Comparison of ENCODE assay signal across 8 cellular contexts in the genomic region with DNA sequence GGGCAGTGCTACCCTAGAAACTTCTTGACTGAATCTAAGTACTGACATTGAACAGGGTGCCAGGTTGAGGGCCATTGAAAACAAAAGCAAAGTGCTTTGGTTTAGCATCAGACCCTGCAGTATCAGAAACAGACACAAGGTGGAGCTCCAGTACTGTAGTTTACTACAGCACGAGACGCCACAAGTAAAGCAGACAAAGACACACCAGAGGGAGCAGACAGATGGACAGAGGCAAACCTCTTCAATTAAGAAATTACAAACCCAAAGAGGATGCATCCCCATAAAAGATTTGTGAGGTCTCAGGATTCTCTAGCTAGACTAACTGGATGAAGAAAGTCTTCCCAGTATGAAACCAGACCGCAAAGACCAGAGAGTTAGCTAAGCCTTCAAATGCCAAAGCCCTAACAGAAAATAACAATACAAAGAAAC. TPM values are rescaled to one million over a fixed set of nuclear protein-coding genes. Genes with fewer than 3 reads are reported as not detected.
DNase-seq lines count a peak whose midpoint lies in the region; ATAC-seq and TF ChIP-seq lines count a peak whose summit lies in the region.

No MANE protein-coding gene starts in this region.

- H3K4me2 ChIP-seq in PC-9 (no peak overlapping the region), fibroblast of lung (ENCODE audit: extremely low read depth, insufficient read depth, low read length) (no peak overlapping the region)

- H2AFZ ChIP-seq in PC-9: no peak overlapping the region
- no peak overlapping the region for H2AFZ ChIP-seq in fibroblast of lung (ENCODE audit: low read length)

- peaks cover 28% of the 10 kb centered on the region for H3K36me3 Mint-ChIP-seq in neural crest cell (ENCODE audit: low read depth)

- no peak for TF ChIP-seq EP300 in Ishikawa (IDR thresholded peaks at IDR 0.05; ENCODE audit: borderline replicate concordance)

- no peak overlapping the region for H3K4me3 ChIP-seq in PC-9
- no peak overlapping the region for H3K4me3 ChIP-seq in fibroblast of lung (replicated peaks in 1 of 4; ENCODE audit: control extremely low read depth in 1 of 4, insufficient read depth in 1 of 4, low read depth in 3 of 4, low read length in 4 of 4)

- no peak overlapping the region for H3K9ac ChIP-seq in fibroblast of lung (ENCODE audit: insufficient read depth, low read length)

- H3K9me3 ChIP-seq in PC-9 (ENCODE audit: insufficient read depth, low read depth): peaks cover 7% of the 10 kb centered on the region; the same call in 1 of the 2 replicates
- no peaks in the 10 kb centered on the region for H3K9me3 ChIP-seq in fibroblast of lung (ENCODE audit: control insufficient read depth, insufficient read depth, low read depth, low read length)

- H3K27ac ChIP-seq in PC-9 (no peak overlapping the region), fibroblast of lung (ENCODE audit: insufficient read depth, low read length) (no peak overlapping the region), substantia nigra (ENCODE audit: low read depth, low read length, poor library complexity, severe bottlenecking) (peak overlapping the region; percentile 42)

- TF ChIP-seq RAD21 in Ishikawa (IDR thresholded peaks at IDR 0.05; ENCODE audit: low read depth): peak; percentile 94

- peaks cover 6% of the 10 kb centered on the region; the same call in 1 of the 2 replicates for H3F3A ChIP-seq in PC-9 (ENCODE audit: insufficient read depth, low read depth)

- CTCF ChIA-PET in PC-9 (lab: Charles Lee): interaction anchor here (0.7 kb wide), 1 partner anchor 259 kb away, joined by 3 read pairs; no protein-coding TSS in a partner anchor

- peaks cover 15% of the 10 kb centered on the region for H3K9me3 Mint-ChIP-seq in neural crest cell

- H3K27me3 Mint-ChIP-seq in neural crest cell (ENCODE audit: low read depth): no peaks in the 10 kb centered on the region

- peak overlapping the region; percentile 53 for H3K27ac Mint-ChIP-seq in neural crest cell (ENCODE audit: unreplicated experiment)

- intact Hi-C loops in PC-9 (cut with micrococcal nuclease; ENCODE audit: unreplicated experiment): loop anchor here (1.0 to 5.0 kb wide), 5 partner anchors 184 to 1064 kb away; no protein-coding TSS in a partner anchor

- DNase-seq in Daoy (ENCODE audit: low read depth) (peak; percentile 50), PC-9 (peak; percentile 48 to 53), fibroblast of lung (ENCODE audit: low read depth in 2 of 2) (peak; percentile 63 to 86), neural crest cell (ENCODE audit: low read depth, low spot score) (peak; percentile 90), substantia nigra (lab: John Stamatoyannopoulos, UW) (peak in 42 of 49 donors; percentile 2 to 76 (median 42))
- peak; percentile 53 for DNase-seq in activated T-cell treated with anti-CD3 and anti-CD28 coated beads, Interleukin-2, amount 50 U/mL, for 1 hour

- H4K20me1 ChIP-seq in PC-9 (ENCODE audit: insufficient read depth) (peaks cover 33% of the 10 kb centered on the region), fibroblast of lung (ENCODE audit: control insufficient read depth, extremely low read depth, insufficient read depth, low read length) (peaks cover 2% of the 10 kb centered on the region)

- ATAC-seq in GM21737 (IDR thresholded peaks at IDR 0.05; ENCODE audit: unreplicated experiment): peak; percentile 96

- POLR2A ChIA-PET in PC-9 (lab: Charles Lee; ENCODE audit: unreplicated experiment): no interaction called here

- H3K27me3 ChIP-seq in PC-9 (ENCODE audit: insufficient read depth, low read depth) (no peaks in the 10 kb centered on the region), fibroblast of lung (ENCODE audit: control insufficient read depth, insufficient read depth, low read length) (no peaks in the 10 kb centered on the region)

- BruUV-seq in PC-9 (replicated peaks; lab: Mats Ljungman, UMichigan): no TSS peak

- no peaks in the 10 kb centered on the region for H3K9me2 ChIP-seq in PC-9 (ENCODE audit: insufficient read depth)

- H3K4me1 ChIP-seq in PC-9 (replicated peaks; ENCODE audit: insufficient read depth): no peaks in the 10 kb centered on the region
- H3K4me1 ChIP-seq in fibroblast of lung (ENCODE audit: control insufficient read depth, extremely low read depth, insufficient read depth, low read length): no peaks in the 10 kb centered on the region

- H3K36me3 ChIP-seq in PC-9 (ENCODE audit: low read depth) (no peaks in the 10 kb centered on the region; the same call in 1 of the 2 replicates), fibroblast of lung (ENCODE audit: control insufficient read depth, insufficient read depth, low read length) (no peaks in the 10 kb centered on the region)

- no peak overlapping the region for H3K4me3 Mint-ChIP-seq in neural crest cell

- TF ChIP-seq CTCF in PC-9 (conservative IDR thresholded peaks at IDR 0.05): peak; percentile 94
- TF ChIP-seq CTCF in fibroblast of lung (conservative IDR thresholded peaks at IDR 0.05 in 1 of 2, IDR thresholded peaks at IDR 0.05 in 1 of 2; ENCODE audit: low read depth in 1 of 2, low read length in 2 of 2): peak; percentile 97
- peak; percentile 96 for TF ChIP-seq CTCF in neural crest cell (conservative IDR thresholded peaks at IDR 0.05)

- H3K4me1 Mint-ChIP-seq in neural crest cell: peaks cover 18% of the 10 kb centered on the region

- peaks cover 74% of the 10 kb centered on the region for H3K79me2 ChIP-seq in PC-9 (ENCODE audit: low read depth)
- peaks cover 45% of the 10 kb centered on the region for H3K79me2 ChIP-seq in fibroblast of lung (ENCODE audit: control insufficient read depth, insufficient read depth, low read length)

TF ChIP-seq in Ishikawa, 13 proteins besides CTCF, POLR2A, EP300 and RAD21:
- TF ChIP-seq ZBTB7A (IDR thresholded peaks at IDR 0.05; ENCODE audit: low read depth) (no peak), EGR1 (IDR thresholded peaks at IDR 0.05) (no peak), TEAD4 (IDR thresholded peaks at IDR 0.05) (no peak), CREB1 (IDR thresholded peaks at IDR 0.05; ENCODE audit: low read depth) (no peak), TAF1 (IDR thresholded peaks at IDR 0.05; ENCODE audit: low read depth) (no peak)
- TF ChIP-seq, protein P1, sequence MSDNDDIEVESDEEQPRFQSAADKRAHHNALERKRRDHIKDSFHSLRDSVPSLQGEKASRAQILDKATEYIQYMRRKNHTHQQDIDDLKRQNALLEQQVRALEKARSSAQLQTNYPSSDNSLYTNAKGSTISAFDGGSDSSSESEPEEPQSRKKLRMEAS (IDR thresholded peaks at IDR 0.05): no peak
- TF ChIP-seq, protein P2, sequence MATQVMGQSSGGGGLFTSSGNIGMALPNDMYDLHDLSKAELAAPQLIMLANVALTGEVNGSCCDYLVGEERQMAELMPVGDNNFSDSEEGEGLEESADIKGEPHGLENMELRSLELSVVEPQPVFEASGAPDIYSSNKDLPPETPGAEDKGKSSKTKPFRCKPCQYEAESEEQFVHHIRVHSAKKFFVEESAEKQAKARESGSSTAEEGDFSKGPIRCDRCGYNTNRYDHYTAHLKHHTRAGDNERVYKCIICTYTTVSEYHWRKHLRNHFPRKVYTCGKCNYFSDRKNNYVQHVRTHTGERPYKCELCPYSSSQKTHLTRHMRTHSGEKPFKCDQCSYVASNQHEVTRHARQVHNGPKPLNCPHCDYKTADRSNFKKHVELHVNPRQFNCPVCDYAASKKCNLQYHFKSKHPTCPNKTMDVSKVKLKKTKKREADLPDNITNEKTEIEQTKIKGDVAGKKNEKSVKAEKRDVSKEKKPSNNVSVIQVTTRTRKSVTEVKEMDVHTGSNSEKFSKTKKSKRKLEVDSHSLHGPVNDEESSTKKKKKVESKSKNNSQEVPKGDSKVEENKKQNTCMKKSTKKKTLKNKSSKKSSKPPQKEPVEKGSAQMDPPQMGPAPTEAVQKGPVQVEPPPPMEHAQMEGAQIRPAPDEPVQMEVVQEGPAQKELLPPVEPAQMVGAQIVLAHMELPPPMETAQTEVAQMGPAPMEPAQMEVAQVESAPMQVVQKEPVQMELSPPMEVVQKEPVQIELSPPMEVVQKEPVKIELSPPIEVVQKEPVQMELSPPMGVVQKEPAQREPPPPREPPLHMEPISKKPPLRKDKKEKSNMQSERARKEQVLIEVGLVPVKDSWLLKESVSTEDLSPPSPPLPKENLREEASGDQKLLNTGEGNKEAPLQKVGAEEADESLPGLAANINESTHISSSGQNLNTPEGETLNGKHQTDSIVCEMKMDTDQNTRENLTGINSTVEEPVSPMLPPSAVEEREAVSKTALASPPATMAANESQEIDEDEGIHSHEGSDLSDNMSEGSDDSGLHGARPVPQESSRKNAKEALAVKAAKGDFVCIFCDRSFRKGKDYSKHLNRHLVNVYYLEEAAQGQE (IDR thresholded peaks at IDR 0.05; ENCODE audit: low read depth): no peak

RNA-seq across cellular contexts. Expression of a gene that starts 16.6 kb away (rescaled TPM):
- 73.3 and 85.3 TPM in 2 replicates for total RNA-seq in Daoy (2014; rRNA removed; shearing (Covaris generic))
- total RNA-seq in PC-9 (2021): 80.1 and 106 TPM in 2 replicates
- 66.8 and 71.2 TPM in 2 replicates for total RNA-seq in fibroblast of lung
- 53.5 and 56.2 TPM in 2 replicates for polyA plus RNA-seq in fibroblast of lung
- 73.0 and 80.8 TPM in 2 replicates for polyA plus RNA-seq in fibroblast of lung (2012)
- 2.2 and 4.3 TPM in 2 replicates for polyA minus RNA-seq in fibroblast of lung (ENCODE audit: low replicate concordance)
- 169 and 170 TPM in 2 replicates for total RNA-seq in neural crest cell
